ENCODE assay signal across 8 cellular contexts in the genomic region with DNA sequence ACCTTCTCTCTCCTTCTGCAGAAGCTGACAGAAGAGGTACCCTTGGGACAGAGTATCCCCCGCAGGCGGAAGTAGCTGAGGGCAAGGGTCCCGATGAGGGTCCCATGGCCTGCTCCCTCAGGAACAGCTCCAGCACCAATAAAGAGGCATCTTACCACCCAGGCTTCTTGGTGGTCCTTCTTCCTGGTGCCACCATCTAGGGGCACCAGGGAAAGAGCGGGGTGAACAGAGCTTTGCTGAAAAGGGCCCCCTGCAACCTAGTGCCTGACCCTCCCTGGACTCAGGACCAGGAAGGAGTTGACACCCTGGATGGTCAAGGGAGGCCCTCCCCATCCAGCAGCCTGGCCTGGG. TPM values are rescaled to one million over a fixed set of nuclear protein-coding genes. Genes with fewer than 3 reads are reported as not detected.
DNase-seq lines count a peak whose midpoint lies in the region; ATAC-seq and TF ChIP-seq lines count a peak whose summit lies in the region.

No MANE protein-coding gene starts in this region.

- H3K27ac ChIP-seq in BLaER1 (peak overlapping the region; percentile 73), coronary artery (peak overlapping the region; percentile 88 to 97), osteoblast (ENCODE audit: low read depth, low read length) (peak overlapping the region; percentile 88)

- peaks cover 82% of the 10 kb centered on the region for H3K36me3 ChIP-seq in BLaER1
- peaks cover 74% of the 10 kb centered on the region for H3K36me3 ChIP-seq in osteoblast (ENCODE audit: insufficient read depth, low read length)

- no peaks in the 10 kb centered on the region for H4K20me1 ChIP-seq in BLaER1
- peaks cover 6% of the 10 kb centered on the region for H4K20me1 ChIP-seq in osteoblast (ENCODE audit: insufficient read depth, low read length)

- H3K79me2 ChIP-seq in osteoblast (ENCODE audit: insufficient read depth, low read length), result peaks cover 23% of the 10 kb centered on the region

- ATAC-seq in HG03457 (IDR thresholded peaks at IDR 0.05; ENCODE audit: unreplicated experiment) (peak; percentile 5), HG03159 (IDR thresholded peaks at IDR 0.05; ENCODE audit: unreplicated experiment) (no peak), GM19397 (IDR thresholded peaks at IDR 0.05; ENCODE audit: unreplicated experiment) (no peak)

- H3K27me3 ChIP-seq in BLaER1 (no peaks in the 10 kb centered on the region), osteoblast (ENCODE audit: insufficient read depth, low read length) (no peaks in the 10 kb centered on the region)

- peak overlapping the region; percentile 72; the same call in 1 of the 2 replicates for H3K9ac ChIP-seq in BLaER1

- H3K4me1 ChIP-seq in BLaER1 (peaks cover 30% of the 10 kb centered on the region), osteoblast (ENCODE audit: insufficient read depth, low read length) (peaks cover 11% of the 10 kb centered on the region)

- H3K9me3 ChIP-seq in BLaER1 (no peaks in the 10 kb centered on the region), osteoblast (ENCODE audit: low read depth, low read length) (no peaks in the 10 kb centered on the region)

- H3K4me2 ChIP-seq in BLaER1 (peak overlapping the region; percentile 80), osteoblast (ENCODE audit: insufficient read depth, low read length) (no peak overlapping the region)

- H2AFZ ChIP-seq in osteoblast (ENCODE audit: low read length), result no peak overlapping the region

- H3K4me3 ChIP-seq in BLaER1 (no peak overlapping the region), coronary artery (peak overlapping the region; percentile 80), osteoblast (ENCODE audit: insufficient read depth, low read length) (no peak overlapping the region)

- TF ChIP-seq CTCF in coronary artery (IDR thresholded peaks at IDR 0.05), result no peak
- TF ChIP-seq CTCF in osteoblast (IDR thresholded peaks at IDR 0.05; ENCODE audit: extremely low read depth, low read depth, low read length), result no peak

- DNase-seq in coronary artery (ENCODE audit: low spot score) (no peak), osteoblast (ENCODE audit: insufficient read length, low spot score, missing footprints) (no peak), COR-L47 (lab: John Stamatoyannopoulos, UW) (no peak), NCI-H1930 (lab: John Stamatoyannopoulos, UW) (no peak)

RNA-seq across cellular contexts. Expression of a gene that starts 0.6 kb away (rescaled TPM):
- 102 and 117 TPM in 2 replicates for total RNA-seq in osteoblast

RNA-seq across cellular contexts. Expression of a gene that starts 11.4 kb away (rescaled TPM):
- 3.3 and 3.5 TPM in 2 replicates for total RNA-seq in osteoblast

RNA-seq across cellular contexts. Expression of a gene that starts 13.2 kb away (rescaled TPM):
- total RNA-seq in osteoblast, result 43.9 and 49.6 TPM in 2 replicates

RNA-seq across cellular contexts. Expression of a gene that starts 14.1 kb away (rescaled TPM):
- total RNA-seq in osteoblast, result 47.7 and 55.7 TPM in 2 replicates

RNA-seq across cellular contexts. Expression of a gene that starts 19.1 kb away (rescaled TPM):
- 6.9 and 9.1 TPM in 2 replicates for total RNA-seq in osteoblast
